ENCODE assay signal across 26 cellular contexts in genomic region chrX:16658284-16658683, GRCh38. TPM values are rescaled to one million over a fixed set of nuclear protein-coding genes. Genes with fewer than 3 reads are reported as not detected.
DNase-seq lines count a peak whose midpoint lies in the region; ATAC-seq, FAIRE-seq and TF ChIP-seq lines count a peak whose summit lies in the region.
"Had no signal": no experiment of that assay in that cellular context is flagged by ENCODE, and none has a peak within 500 bp of the region (broad histone marks: within the 10 kb centered on the region; RNA-seq: fewer than 3 reads in every experiment).

No MANE protein-coding gene starts in this region.

- H3K9me3 ChIP-seq in endothelial cell of umbilical vein (replicated peaks; ENCODE audit: control insufficient read depth, insufficient read depth, low read length): no peaks in the 10 kb centered on the region
- no peaks in the 10 kb centered on the region for H3K9me3 ChIP-seq in osteoblast (ENCODE audit: low read depth, low read length)
- H3K9me3 ChIP-seq: BE2C, right lobe of liver, upper lobe of right lung had no signal

- H3K4me1 Mint-ChIP-seq in activated T-cell treated with anti-CD3 and anti-CD28 coated beads, Interleukin-2, amount 50 U/mL, for 4 hours (ENCODE audit: low read depth): no peaks in the 10 kb centered on the region
- H3K4me1 Mint-ChIP-seq: stimulated activated naive CD8-positive, alpha-beta T cell treated with anti-CD3 and anti-CD28 coated beads, Interleukin-15, amount 100 ng/mL, for 72 hours had no signal

- TF ChIP-seq CTCF in endothelial cell of umbilical vein (IDR thresholded peaks at IDR 0.05; ENCODE audit: extremely low read depth in 1 of 2, insufficient read depth in 1 of 2, low read depth in 1 of 2, low read length in 2 of 2) (no peak), osteoblast (IDR thresholded peaks at IDR 0.05; ENCODE audit: extremely low read depth, low read depth, low read length) (no peak)

- FAIRE-seq in endothelial cell of umbilical vein (lab: Jason Lieb, UNC): peak; percentile 26
- FAIRE-seq: GM12891 had no signal

- no peaks in the 10 kb centered on the region for H3K27me3 Mint-ChIP-seq in activated T-cell treated with anti-CD3 and anti-CD28 coated beads, Interleukin-2, amount 50 U/mL, for 4 hours (ENCODE audit: low read depth)
- H3K27me3 Mint-ChIP-seq: stimulated activated naive CD8-positive, alpha-beta T cell treated with anti-CD3 and anti-CD28 coated beads, Interleukin-15, amount 100 ng/mL, for 72 hours had no signal

- H3K4me1 ChIP-seq in endothelial cell of umbilical vein (ENCODE audit: control insufficient read depth, extremely low read depth, insufficient read depth, low read length) (peaks cover 9% of the 10 kb centered on the region), osteoblast (ENCODE audit: insufficient read depth, low read length) (peaks cover 15% of the 10 kb centered on the region)
- H3K4me1 ChIP-seq: BE2C, right lobe of liver, upper lobe of right lung had no signal

- BruUV-seq in endothelial cell of umbilical vein (replicated peaks; lab: Mats Ljungman, UMichigan): no TSS peak

- H4K20me1 ChIP-seq in endothelial cell of umbilical vein (replicated peaks; ENCODE audit: control insufficient read depth, extremely low read depth, insufficient read depth, low read length) (no peaks in the 10 kb centered on the region), osteoblast (ENCODE audit: insufficient read depth, low read length) (no peaks in the 10 kb centered on the region)

- DNase-seq in EL (peak; percentile 62), RPMI7951 (ENCODE audit: low read depth) (peak; percentile 9), endothelial cell of umbilical vein (ENCODE audit: low read depth, low spot score) (peak; percentile 48), osteoblast (ENCODE audit: insufficient read length, low spot score, missing footprints) (no peak), NCI-H524 treated with DMSO at 0.1 percent for 48 hours (lab: John Stamatoyannopoulos, UW) (no peak), T-helper 1 cell (no peak)
- DNase-seq in stimulated activated CD8-positive, alpha-beta memory T cell treated with anti-CD3 and anti-CD28 coated beads, Interleukin-4, amount 100 ng/mL, for 48 hours: no peak
- no peak for DNase-seq in activated T-cell treated with anti-CD3 and anti-CD28 coated beads, Interleukin-2, amount 50 U/mL, for 4 hours
- DNase-seq: activated CD4-positive, alpha-beta T cell treated with anti-CD3 and anti-CD28 coated beads for 4 hours; activated effector memory CD4-positive, alpha-beta T cell treated with Interleukin-2 at 50 U/mL for 16 hours; amniotic stem cell; BE2C; cerebellar nuclear complex; glutamatergic neuron; NCI-H1417 treated with DMSO at 0.1 percent for 48 hours; NCI-H2171; NCI-H748 treated with DMSO at 0.1 percent for 48 hours; OCI-M1; right lobe of liver; stimulated activated naive CD8-positive, alpha-beta T cell treated with anti-CD3 and anti-CD28 coated beads, Interleukin-15, amount 100 ng/mL, for 72 hours; upper lobe of right lung had no signal

- H3K9ac ChIP-seq in endothelial cell of umbilical vein (replicated peaks; ENCODE audit: extremely low read depth, insufficient read depth, low read length): no peak overlapping the region

- no peak overlapping the region for H3K4me2 ChIP-seq in endothelial cell of umbilical vein (ENCODE audit: insufficient read depth, low read length)
- H3K4me2 ChIP-seq in osteoblast (ENCODE audit: insufficient read depth, low read length): peak overlapping the region; percentile 0

- peaks cover 1% of the 10 kb centered on the region for H3K36me3 Mint-ChIP-seq in activated T-cell treated with anti-CD3 and anti-CD28 coated beads, Interleukin-2, amount 50 U/mL, for 4 hours (ENCODE audit: insufficient read depth)

- no peak overlapping the region for H2AFZ ChIP-seq in endothelial cell of umbilical vein (ENCODE audit: low read depth, low read length)
- H2AFZ ChIP-seq in osteoblast (ENCODE audit: low read length): no peak overlapping the region

- intact Hi-C loops in endothelial cell of umbilical vein (cut with micrococcal nuclease): no loop called here

- H3K27me3 ChIP-seq in endothelial cell of umbilical vein (ENCODE audit: control insufficient read depth in 2 of 2, insufficient read depth in 2 of 2, low read length in 2 of 2): no peaks in the 10 kb centered on the region
- no peaks in the 10 kb centered on the region for H3K27me3 ChIP-seq in osteoblast (ENCODE audit: insufficient read depth, low read length)
- H3K27me3 ChIP-seq: BE2C, right lobe of liver, upper lobe of right lung had no signal

- CTCF ChIA-PET in endothelial cell of umbilical vein (lab: Charles Lee): no interaction called here

- H3K27ac ChIP-seq in endothelial cell of umbilical vein (ENCODE audit: insufficient read depth, low read depth, low read length): no peak overlapping the region
- H3K27ac ChIP-seq in osteoblast (ENCODE audit: low read depth, low read length): peak overlapping the region; percentile 79
- H3K27ac ChIP-seq: right lobe of liver, upper lobe of right lung had no signal

- H3K4me3 Mint-ChIP-seq in activated T-cell treated with anti-CD3 and anti-CD28 coated beads, Interleukin-2, amount 50 U/mL, for 4 hours: no peak overlapping the region
- H3K4me3 Mint-ChIP-seq: stimulated activated naive CD8-positive, alpha-beta T cell treated with anti-CD3 and anti-CD28 coated beads, Interleukin-15, amount 100 ng/mL, for 72 hours had no signal

- POLR2A ChIA-PET in endothelial cell of umbilical vein (lab: Charles Lee): no interaction called here

- H3K4me3 ChIP-seq in endothelial cell of umbilical vein (replicated peaks in 1 of 3; ENCODE audit: insufficient read depth in 1 of 3, low read depth in 1 of 3, low read length in 3 of 3): no peak overlapping the region
- no peak overlapping the region for H3K4me3 ChIP-seq in osteoblast (ENCODE audit: insufficient read depth, low read length)
- H3K4me3 ChIP-seq: right lobe of liver, upper lobe of right lung had no signal

- no peaks in the 10 kb centered on the region for H3K9me3 Mint-ChIP-seq in activated T-cell treated with anti-CD3 and anti-CD28 coated beads, Interleukin-2, amount 50 U/mL, for 4 hours
- H3K9me3 Mint-ChIP-seq: stimulated activated naive CD8-positive, alpha-beta T cell treated with anti-CD3 and anti-CD28 coated beads, Interleukin-15, amount 100 ng/mL, for 72 hours had no signal

- H3K79me2 ChIP-seq in endothelial cell of umbilical vein (ENCODE audit: control insufficient read depth, insufficient read depth, low read length): no peaks in the 10 kb centered on the region
- no peaks in the 10 kb centered on the region for H3K79me2 ChIP-seq in osteoblast (ENCODE audit: insufficient read depth, low read length)

- ATAC-seq in activated T-cell treated with anti-CD3 and anti-CD28 coated beads, Interleukin-2, amount 50 U/mL, for 4 hours: no peak
- ATAC-seq: right lobe of liver; stimulated activated naive CD8-positive, alpha-beta T cell treated with anti-CD3 and anti-CD28 coated beads, Interleukin-15, amount 100 ng/mL, for 72 hours; upper lobe of right lung had no signal

- H3K9me1 ChIP-seq in endothelial cell of umbilical vein (replicated peaks; ENCODE audit: control insufficient read depth, extremely low read depth, insufficient read depth, low read length): no peaks in the 10 kb centered on the region

- TF ChIP-seq POLR2A in endothelial cell of umbilical vein (IDR thresholded peaks at IDR 0.05; ENCODE audit: low read depth, low read length): no peak

- H3K36me3 ChIP-seq in endothelial cell of umbilical vein (ENCODE audit: control insufficient read depth in 2 of 2, extremely low read depth in 1 of 2, insufficient read depth in 2 of 2, low read length in 2 of 2) (peaks cover 0 to 1% of the 10 kb centered on the region in 2 experiments), osteoblast (ENCODE audit: insufficient read depth, low read length) (no peaks in the 10 kb centered on the region)
- H3K36me3 ChIP-seq: BE2C, right lobe of liver, upper lobe of right lung had no signal

- dilution Hi-C loops in endothelial cell of umbilical vein (cut with MboI; ENCODE audit: extremely low pct_ligation_motif_present, low sequenced_read_pairs): no loop called here

TF ChIP-seq in endothelial cell of umbilical vein, 7 proteins besides CTCF, POLR2A, EP300 and RAD21 (continues in another document):
- peak; percentile 38 for TF ChIP-seq JUN (IDR thresholded peaks at IDR 0.05; ENCODE audit: borderline replicate concordance, insufficient read depth, insufficient read length, low read depth)
- TF ChIP-seq FOS (IDR thresholded peaks at IDR 0.05; ENCODE audit: borderline replicate concordance, insufficient read depth, low read length): peak; percentile 74
- no peak for TF ChIP-seq EZH2 (IDR thresholded peaks at IDR 0.05; ENCODE audit: borderline replicate concordance, low read depth, low read length, severe bottlenecking)
- TF ChIP-seq POLR2AphosphoS5 (IDR thresholded peaks at IDR 0.05; ENCODE audit: insufficient read depth, low read depth, low read length): no peak
- no peak for TF ChIP-seq MYC (IDR thresholded peaks at IDR 0.05; ENCODE audit: low read depth, low read length)

RNA-seq across cellular contexts. Expression of gene S100G, which starts 8.3 kb away (rescaled TPM):
- total RNA-seq in RPMI7951 (2014; rRNA removed; shearing (Covaris generic)): not detected in 2 replicates
- total RNA-seq in endothelial cell of umbilical vein (not detected in 2 replicates), osteoblast (not detected in 2 replicates)
- polyA plus RNA-seq in endothelial cell of umbilical vein: not detected in 2 replicates
- not detected in 2 replicates for polyA plus RNA-seq in endothelial cell of umbilical vein (2011; cell fraction: cytosol; rRNA removed)
- polyA plus RNA-seq in endothelial cell of umbilical vein (2011; cell fraction: nucleus; rRNA removed): not detected in 2 replicates
- not detected in 2 replicates for polyA plus RNA-seq in endothelial cell of umbilical vein (2012)
- polyA minus RNA-seq in endothelial cell of umbilical vein: not detected in 2 replicates
- polyA minus RNA-seq in endothelial cell of umbilical vein (2011; cell fraction: cytosol; rRNA and poly(A)+ RNA removed): not detected
- not detected in 2 replicates for polyA minus RNA-seq in endothelial cell of umbilical vein (2011; cell fraction: nucleus; rRNA and poly(A)+ RNA removed)
- total RNA-seq in activated T-cell treated with anti-CD3 and anti-CD28 coated beads, Interleukin-2, amount 50 U/mL, for 4 hours: not detected
- total RNA-seq: G401, lower leg skin, myocyte, omental fat pad, right lobe of liver, upper lobe of right lung had no signal

RNA-seq across cellular contexts. Expression of gene CTPS2, which starts 54.2 kb away (rescaled TPM):
- total RNA-seq in RPMI7951 (2014; rRNA removed; shearing (Covaris generic)): 17.9 TPM in 2 replicates
- total RNA-seq in endothelial cell of umbilical vein (15.1 and 15.7 TPM in 2 replicates), osteoblast (8.0 and 10.3 TPM in 2 replicates)
- polyA plus RNA-seq in endothelial cell of umbilical vein: 6.4 and 7.4 TPM in 2 replicates
- 5.6 and 6.2 TPM in 2 replicates for polyA plus RNA-seq in endothelial cell of umbilical vein (2011; cell fraction: cytosol; rRNA removed)
- 18.8 and 20.4 TPM in 2 replicates for polyA plus RNA-seq in endothelial cell of umbilical vein (2011; cell fraction: nucleus; rRNA removed)
- 13.9 and 14.1 TPM in 2 replicates for polyA plus RNA-seq in endothelial cell of umbilical vein (2012)
- 13.9 and 17.2 TPM in 2 replicates for polyA minus RNA-seq in endothelial cell of umbilical vein
- 15.4 TPM for polyA minus RNA-seq in endothelial cell of umbilical vein (2011; cell fraction: cytosol; rRNA and poly(A)+ RNA removed)
- 21.4 and 21.9 TPM in 2 replicates for polyA minus RNA-seq in endothelial cell of umbilical vein (2011; cell fraction: nucleus; rRNA and poly(A)+ RNA removed)
- 1 to 10 TPM; 1.2 to 2.6 (median 1.5) TPM for total RNA-seq in activated T-cell treated with anti-CD3 and anti-CD28 coated beads, Interleukin-2, amount 50 U/mL, for 4 hours

Comparison
In these comparisons a context has a peak if more than half of its experiments do, and no peak if none do; other contexts are left out.
1. DNase-seq: peak in EL (single experiment), RPMI7951 (single experiment) and endothelial cell of umbilical vein (single experiment); none in osteoblast (single experiment), stimulated activated CD8-positive, alpha-beta memory T cell treated with anti-CD3 and anti-CD28 coated beads, Interleukin-4, amount 100 ng/mL, for 48 hours (single experiment), NCI-H524 treated with DMSO at 0.1 percent for 48 hours (single experiment), T-helper 1 cell (0 of 5) and activated T-cell treated with anti-CD3 and anti-CD28 coated beads, Interleukin-2, amount 50 U/mL, for 4 hours (single experiment).